Comparison of ENCODE assay signal across 7 cellular contexts in the genomic region with DNA sequence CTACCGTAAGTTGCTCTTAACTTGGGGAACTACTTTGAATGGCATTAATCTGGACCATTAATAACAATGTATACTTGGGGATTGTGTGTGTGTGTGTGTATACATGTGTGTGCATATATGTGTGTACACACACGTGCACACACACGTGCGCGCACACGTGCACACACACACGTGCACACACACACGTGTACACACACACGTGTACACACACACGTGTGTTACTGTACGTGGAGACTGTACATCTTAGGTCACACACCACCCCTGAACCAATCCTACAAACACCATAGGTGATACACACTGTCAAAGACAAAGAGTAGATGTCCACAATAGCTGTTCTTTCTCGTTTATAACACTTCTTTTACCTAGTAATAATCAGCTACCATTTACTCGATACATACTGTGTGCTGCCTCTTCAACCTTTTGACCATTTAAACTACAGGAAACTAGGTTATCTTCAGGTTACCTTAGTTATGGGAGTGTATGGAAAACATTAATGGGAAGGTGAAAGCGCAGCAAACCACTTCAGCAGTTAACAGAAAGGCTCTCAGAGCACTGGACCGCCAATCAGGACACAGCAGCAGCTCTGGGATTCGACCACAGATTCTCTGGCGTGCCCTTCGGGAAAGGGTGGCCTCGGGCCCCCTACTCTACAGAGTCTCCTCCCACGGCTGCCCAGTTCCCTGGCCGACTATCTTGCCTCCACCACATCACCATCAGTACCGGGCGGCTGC. TPM values are rescaled to one million over a fixed set of nuclear protein-coding genes. Genes with fewer than 3 reads are reported as not detected.
A peak's percentile ranks its signal among the peaks of the same experiment; 100 is the strongest.
DNase-seq lines count a peak whose midpoint lies in the region; ATAC-seq and TF ChIP-seq lines count a peak whose summit lies in the region.

No MANE protein-coding gene starts in this region.

- intact Hi-C loops in dorsolateral prefrontal cortex (cut with DNase I) (loop anchor here (5.0 to 10.0 kb wide), 3 partner anchors 84 to 137 kb away; partner anchors contain the start of gene LIMS1 (in 2 of the 2)), natural killer cell (cut with micrococcal nuclease) (loop anchor here (2.0 kb wide), 1 partner anchor 87 kb away; the partner anchor contains the start of gene LIMS1)

- peak; percentile 15 for DNase-seq in NCI-H2196 treated with DMSO at 0.1 percent for 48 hours (lab: John Stamatoyannopoulos, UW; ENCODE audit: unreplicated experiment)
- peak in 3 of 10 donors; percentile 9 to 47 (median 11) for DNase-seq in dorsolateral prefrontal cortex
- no peak for DNase-seq in natural killer cell
- DNase-seq in NOMO-1 (lab: John Stamatoyannopoulos, UW; ENCODE audit: unreplicated experiment in 2 of 2): no peak

- H3K27me3 ChIP-seq in dorsolateral prefrontal cortex: no peaks in the 10 kb centered on the region

- peak overlapping the region; percentile 95 for H3K4me3 Mint-ChIP-seq in natural killer cell

- H3K36me3 Mint-ChIP-seq in natural killer cell: no peaks in the 10 kb centered on the region

- H3K4me1 Mint-ChIP-seq in natural killer cell: peaks cover 26 to 34% of the 10 kb centered on the region in 2 donors

- H3K27me3 Mint-ChIP-seq in natural killer cell (ENCODE audit: low read depth in 2 of 2): no peaks in the 10 kb centered on the region

- TF ChIP-seq CTCF in dorsolateral prefrontal cortex (IDR thresholded peaks at IDR 0.05 in 54 of 56, conservative IDR thresholded peaks at IDR 0.05 in 2 of 56; ENCODE audit: low read depth in 1 of 56, partially characterized antibody in 56 of 56) (no peak), natural killer cell (IDR thresholded peaks at IDR 0.05) (no peak)

- peak; percentile 27 for ATAC-seq in GM19467 (IDR thresholded peaks at IDR 0.05; ENCODE audit: unreplicated experiment)
- ATAC-seq in natural killer cell: no peak
- ATAC-seq in HG02852 (IDR thresholded peaks at IDR 0.05; ENCODE audit: unreplicated experiment): no peak
- no peak for ATAC-seq in HG03439 (IDR thresholded peaks at IDR 0.05; ENCODE audit: unreplicated experiment)

- H3K27ac ChIP-seq in dorsolateral prefrontal cortex: peak overlapping the region in 54 of 59 donors; percentile 31 to 95 (median 84)

- peak overlapping the region; percentile 61 to 99 (median 93) for H3K4me3 ChIP-seq in dorsolateral prefrontal cortex

- peak overlapping the region; percentile 96 to 99 for H3K27ac Mint-ChIP-seq in natural killer cell

- H3K9me3 Mint-ChIP-seq in natural killer cell: no peaks in the 10 kb centered on the region

RNA-seq across cellular contexts. Expression of gene GCC2, which starts 0.9 kb away (rescaled TPM):
- 100 to 1,000 TPM in 50 of 120 experiments, 10 to 100 TPM in 70; 60.6 to 126 (median 96.4) TPM for total RNA-seq in dorsolateral prefrontal cortex
- total RNA-seq in natural killer cell: 100 to 1,000 TPM in 1 of 3 donors, 10 to 100 TPM in 2; 84.8 to 110 (median 89.6) TPM
